In genomic region chr19:1478934-1479707, GRCh38 we compare ENCODE assay signal across 8 cellular contexts. TPM values are rescaled to one million over a fixed set of nuclear protein-coding genes. Genes with fewer than 3 reads are reported as not detected.
DNase-seq lines count a peak whose midpoint lies in the region; ATAC-seq and TF ChIP-seq lines count a peak whose summit lies in the region.

TSS of gene C19orf25 (minus strand) at chr19:1479215. CDS start at chr19:1478903, 312 bp downstream.

- H3K4me1 ChIP-seq in ES-I3 (ENCODE audit: insufficient read depth, low read length) (no peaks in the 10 kb centered on the region), SJSA1 (replicated peaks) (peaks cover 12% of the 10 kb centered on the region), foreskin keratinocyte (no peaks in the 10 kb centered on the region), neuron (ENCODE audit: insufficient read depth, low read length) (peaks cover 10% of the 10 kb centered on the region)

- no peaks in the 10 kb centered on the region for H3K27me3 ChIP-seq in SJSA1 (replicated peaks)
- H3K27me3 ChIP-seq in foreskin keratinocyte, result no peaks in the 10 kb centered on the region
- no peaks in the 10 kb centered on the region for H3K27me3 ChIP-seq in neuron (ENCODE audit: insufficient read depth, low read length)

- ATAC-seq in foreskin keratinocyte, result peak; percentile 73

- H3K9me3 ChIP-seq in ES-I3 (ENCODE audit: control insufficient read depth, insufficient read depth, low read length) (no peaks in the 10 kb centered on the region), SJSA1 (replicated peaks) (no peaks in the 10 kb centered on the region), neuron (ENCODE audit: low read length) (no peaks in the 10 kb centered on the region)

- H3K9ac ChIP-seq in ES-I3 (ENCODE audit: low read depth, low read length), result peak within 1 kb of the TSS; percentile 99

- H2AFZ ChIP-seq in neuron (ENCODE audit: low read depth, low read length), result peak within 1 kb of the TSS; percentile 22

- no peak for TF ChIP-seq CTCF in foreskin keratinocyte (conservative IDR thresholded peaks at IDR 0.05)

- H3K27ac ChIP-seq in SJSA1 (peak within 1 kb of the TSS; percentile 33), foreskin keratinocyte (peak within 1 kb of the TSS; percentile 42)

- DNase-seq in HCEC 1CT (peak; percentile 93), MV-4-11 (lab: John Stamatoyannopoulos, UW) (peak; percentile 97), SJSA1 (ENCODE audit: low read depth in 1 of 2, low spot score in 2 of 2) (peak; percentile 96), foreskin keratinocyte (peak; percentile 76 to 85), stromal cell of bone marrow (ENCODE audit: low read depth) (peak; percentile 88)
- DNase-seq in activated gamma-delta T cell treated with anti-CD3 and anti-CD28 coated beads, Interleukin-2, amount 50 U/mL, for 16 hours (ENCODE audit: low read depth), result peak; percentile 88

- H3K36me3 ChIP-seq in ES-I3 (ENCODE audit: insufficient read depth, low read length) (peaks cover 4% of the 10 kb centered on the region), SJSA1 (peaks cover 25% of the 10 kb centered on the region), neuron (ENCODE audit: insufficient read depth, low read length) (peaks cover 16% of the 10 kb centered on the region)

- H3K4me3 ChIP-seq in SJSA1 (peak within 1 kb of the TSS; percentile 55), neuron (ENCODE audit: low read length) (peak within 1 kb of the TSS; percentile 73)

RNA-seq across cellular contexts. Expression of gene C19orf25, which starts in this region (rescaled TPM):
- total RNA-seq in SJSA1 (2014; rRNA removed; shearing (Covaris generic)), result 29.3 and 34.2 TPM in 2 replicates
- 29.5 and 34.9 TPM in 2 replicates for total RNA-seq in foreskin keratinocyte
- 40.3 and 43.0 TPM in 2 replicates for polyA plus RNA-seq in foreskin keratinocyte

Comparison
In these comparisons a context has a peak if more than half of its experiments do, and no peak if none do; other contexts are left out.
1. Peak in every context shown above with its lines: DNase-seq, ATAC-seq, H3K4me3 ChIP-seq and H3K27ac ChIP-seq.